Comparison of ENCODE assay signal across 8 cellular contexts in the genomic region with DNA sequence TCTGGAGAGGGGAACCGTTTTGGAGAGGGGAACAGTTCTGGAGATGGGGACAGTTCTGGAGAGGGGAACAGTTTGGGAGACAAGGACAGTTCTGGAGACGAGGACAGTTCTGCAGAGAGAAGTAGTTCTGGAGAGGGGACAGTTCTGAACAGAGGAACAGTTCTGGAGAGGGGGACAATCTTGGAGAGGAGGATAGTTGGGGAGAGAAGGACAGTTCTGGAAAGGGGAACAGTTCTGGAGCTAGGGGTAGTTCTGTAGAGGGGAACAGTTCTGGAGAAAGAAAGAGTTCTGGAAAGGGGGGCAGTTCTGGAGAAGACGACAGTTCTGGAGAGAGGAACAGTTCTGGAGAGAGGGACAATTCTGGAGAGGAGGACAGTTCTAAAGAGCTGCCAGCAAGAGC.
"Had no signal": no experiment of that assay in that cellular context is flagged by ENCODE, and none has a peak within 500 bp of the region (broad histone marks: within the 10 kb centered on the region; RNA-seq: fewer than 3 reads in every experiment).

No MANE protein-coding gene starts in this region.

- H3K4me3 Mint-ChIP-seq: GM23338, H9, HFFc6 had no signal

- H3K27ac Mint-ChIP-seq: GM23338, H9, HFFc6 had no signal

- ATAC-seq: GM23338, HCT116 had no signal

- H3K4me1 Mint-ChIP-seq: GM23338, H9 had no signal

- DNase-seq: GM23248, GOT3, H7, H9, HCEC 1CT, HFFc6 had no signal
